ENCODE assay signal across 20 cellular contexts in genomic region chr13:41954226-41954625, GRCh38.
"Had no signal": no experiment of that assay in that cellular context is flagged by ENCODE, and none has a peak within 500 bp of the region (broad histone marks: within the 10 kb centered on the region; RNA-seq: fewer than 3 reads in every experiment).

No MANE protein-coding gene starts in this region.

- DNase-seq: effector memory CD8-positive, alpha-beta T cell; esophagus squamous epithelium; foreskin fibroblast; left colon; left ventricle myocardium superior; mesenchymal stem cell; midbrain; stimulated activated CD4-positive, alpha-beta T cell treated with anti-CD3 and anti-CD28 coated beads, Interleukin-4, amount 100 ng/mL, for 1 hour; stimulated activated CD8-positive, alpha-beta memory T cell treated with anti-CD3 and anti-CD28 coated beads, Interleukin-4, amount 100 ng/mL, for 48 hours; tibial artery; upper lobe of left lung; uterus had no signal

- H3K27me3 Mint-ChIP-seq: dendritic cell treated with granulocyte-macrophage colony-stimulating factor and Interleukin-4, amounts not matched to agents 40 ng/mL and 50 ng/mL, for 4 days; effector memory CD8-positive, alpha-beta T cell; stimulated activated naive CD8-positive, alpha-beta T cell treated with anti-CD3 and anti-CD28 coated beads, Interleukin-15, Interleukin-2, amounts not matched to agents 100 ng/mL and 50 ng/mL, for 24 hours had no signal

- H3K9me3 Mint-ChIP-seq: dendritic cell treated with granulocyte-macrophage colony-stimulating factor and Interleukin-4, amounts not matched to agents 40 ng/mL and 50 ng/mL, for 4 days; effector memory CD8-positive, alpha-beta T cell; stimulated activated effector memory CD8-positive, alpha-beta T cell treated with anti-CD3 and anti-CD28 coated beads, Interleukin-12 subunit alpha, Interleukin-12 subunit beta, amount 100 ng/mL, for 72 hours; stimulated activated naive CD8-positive, alpha-beta T cell treated with anti-CD3 and anti-CD28 coated beads, Interleukin-15, Interleukin-2, amounts not matched to agents 100 ng/mL and 50 ng/mL, for 24 hours had no signal

- H3K36me3 ChIP-seq: neutrophil, right atrium auricular region, tibial artery, upper lobe of left lung, uterus had no signal

- ATAC-seq: effector memory CD8-positive, alpha-beta T cell; left colon; left ventricle myocardium superior; stimulated activated effector memory CD8-positive, alpha-beta T cell treated with anti-CD3 and anti-CD28 coated beads, Interleukin-12 subunit alpha, Interleukin-12 subunit beta, amount 100 ng/mL, for 72 hours had no signal

- H3K4me3 ChIP-seq: esophagus squamous epithelium, lung, right atrium auricular region, tibial artery, upper lobe of left lung, uterus had no signal

- H3K4me3 Mint-ChIP-seq: dendritic cell treated with granulocyte-macrophage colony-stimulating factor and Interleukin-4, amounts not matched to agents 40 ng/mL and 50 ng/mL, for 4 days; effector memory CD8-positive, alpha-beta T cell; stimulated activated effector memory CD8-positive, alpha-beta T cell treated with anti-CD3 and anti-CD28 coated beads, Interleukin-12 subunit alpha, Interleukin-12 subunit beta, amount 100 ng/mL, for 72 hours; stimulated activated naive CD8-positive, alpha-beta T cell treated with anti-CD3 and anti-CD28 coated beads, Interleukin-15, Interleukin-2, amounts not matched to agents 100 ng/mL and 50 ng/mL, for 24 hours had no signal

- H3K4me1 ChIP-seq: right atrium auricular region, tibial artery, upper lobe of left lung had no signal

- FAIRE-seq: colon had no signal

- H3K27ac ChIP-seq: epithelial cell of prostate, esophagus squamous epithelium, neutrophil, right atrium auricular region, tibial artery, upper lobe of left lung, uterus had no signal

- H3K9me3 ChIP-seq: esophagus squamous epithelium, neutrophil, right atrium auricular region, tibial artery, upper lobe of left lung, uterus had no signal

- H3K27ac Mint-ChIP-seq: dendritic cell treated with granulocyte-macrophage colony-stimulating factor and Interleukin-4, amounts not matched to agents 40 ng/mL and 50 ng/mL, for 4 days; effector memory CD8-positive, alpha-beta T cell; stimulated activated effector memory CD8-positive, alpha-beta T cell treated with anti-CD3 and anti-CD28 coated beads, Interleukin-12 subunit alpha, Interleukin-12 subunit beta, amount 100 ng/mL, for 72 hours; stimulated activated naive CD8-positive, alpha-beta T cell treated with anti-CD3 and anti-CD28 coated beads, Interleukin-15, Interleukin-2, amounts not matched to agents 100 ng/mL and 50 ng/mL, for 24 hours had no signal

- H3K27me3 ChIP-seq: esophagus squamous epithelium, neutrophil, right atrium auricular region, tibial artery, upper lobe of left lung, uterus had no signal
